ENCODE assay signal across 19 cellular contexts in the genomic region with DNA sequence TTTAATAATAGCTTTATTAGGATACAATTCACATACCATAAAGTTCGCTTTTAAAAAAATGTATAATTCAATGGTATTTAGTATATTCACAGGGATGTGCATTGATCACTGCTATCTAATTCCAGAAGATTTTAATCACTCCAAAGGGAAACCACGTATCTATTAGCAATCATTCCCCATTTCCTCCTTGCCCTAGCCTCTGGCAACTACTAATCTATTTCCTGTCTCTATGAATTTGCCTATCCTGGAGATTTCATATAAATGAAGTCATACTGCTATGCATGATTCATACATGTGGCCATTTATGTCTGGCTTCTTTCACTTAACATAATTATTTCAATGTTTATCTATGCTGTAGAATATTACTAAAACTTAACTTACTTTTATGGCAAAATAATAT. TPM values are rescaled to one million over a fixed set of nuclear protein-coding genes. Genes with fewer than 3 reads are reported as not detected.
DNase-seq lines count a peak whose midpoint lies in the region; ATAC-seq and TF ChIP-seq lines count a peak whose summit lies in the region.
"Had no signal": no experiment of that assay in that cellular context is flagged by ENCODE, and none has a peak within 500 bp of the region (broad histone marks: within the 10 kb centered on the region; RNA-seq: fewer than 3 reads in every experiment).

No MANE protein-coding gene starts in this region.

- H3K79me1 ChIP-seq in trophoblast cell (ENCODE audit: low read length): no peaks in the 10 kb centered on the region

- no peak for TF ChIP-seq CTCF in RWPE1 (conservative IDR thresholded peaks at IDR 0.05; ENCODE audit: low read depth)
- no peak for TF ChIP-seq CTCF in tibial nerve (IDR thresholded peaks at IDR 0.05)
- no peak for TF ChIP-seq CTCF in left lung (IDR thresholded peaks at IDR 0.05)

- ATAC-seq in HG02588 (IDR thresholded peaks at IDR 0.05; ENCODE audit: unreplicated experiment) (no peak), left lung (no peak)
- ATAC-seq: GM12878 had no signal

- H3K4me1 ChIP-seq in trophoblast cell (ENCODE audit: control insufficient read depth in 1 of 2, insufficient read depth in 2 of 2, low read length in 2 of 2) (no peaks in the 10 kb centered on the region), tibial nerve (no peaks in the 10 kb centered on the region), left lung (no peaks in the 10 kb centered on the region)

- no peak overlapping the region for H4K91ac ChIP-seq in trophoblast cell (ENCODE audit: low read depth, low read length)

- H3K14ac ChIP-seq in trophoblast cell (ENCODE audit: low read length): no peak overlapping the region

- POLR2A ChIA-PET in RWPE1 (lab: Yijun Ruan, JAX; ENCODE audit: low non-redundant PET): no interaction called here

- H3K9ac ChIP-seq in trophoblast cell (ENCODE audit: low read length): no peak overlapping the region
- H3K9ac ChIP-seq: KMS-11 had no signal

- intact Hi-C loops in left lung (cut with DNase I): no loop called here

- H3K9me3 ChIP-seq in trophoblast cell (ENCODE audit: insufficient read depth, low read depth, low read length) (peaks cover 6% of the 10 kb centered on the region), tibial nerve (peaks cover 0 to 33% (median 3%) of the 10 kb centered on the region in 4 donors), left lung (peaks cover 0 to 29% of the 10 kb centered on the region in 2 donors)

- H3K4me3 ChIP-seq in trophoblast cell (ENCODE audit: low read depth, low read length) (no peak overlapping the region), tibial nerve (no peak overlapping the region), left lung (no peak overlapping the region)
- H3K4me3 ChIP-seq: GM12878, PC-9 had no signal

- H3K36me3 ChIP-seq in trophoblast cell (ENCODE audit: control insufficient read depth in 1 of 2, insufficient read depth in 2 of 2, low read length in 2 of 2): no peaks in the 10 kb centered on the region
- H3K36me3 ChIP-seq in tibial nerve: no peaks in the 10 kb centered on the region
- H3K36me3 ChIP-seq in left lung: no peaks in the 10 kb centered on the region

- H3K18ac ChIP-seq in trophoblast cell (ENCODE audit: low read length): no peak overlapping the region

- no peak overlapping the region for H3K23ac ChIP-seq in trophoblast cell (ENCODE audit: low read length)

- no peak for TF ChIP-seq EP300 in tibial nerve (IDR thresholded peaks at IDR 0.05)

- H3K79me2 ChIP-seq in trophoblast cell (ENCODE audit: control insufficient read depth, insufficient read depth, low read length, poor library complexity): no peaks in the 10 kb centered on the region

- H3K27ac ChIP-seq in RWPE1: no peak overlapping the region
- H3K27ac ChIP-seq in epithelial cell of prostate: peak overlapping the region; percentile 69
- no peak overlapping the region for H3K27ac ChIP-seq in trophoblast cell (ENCODE audit: low read depth, low read length)
- H3K27ac ChIP-seq in tibial nerve: no peak overlapping the region
- no peak overlapping the region for H3K27ac ChIP-seq in left lung
- H3K27ac ChIP-seq: C4-2B, KMS-11, PC-9 had no signal

- H2BK5ac ChIP-seq in trophoblast cell (ENCODE audit: low read depth, low read length, poor library complexity): no peak overlapping the region

- DNase-seq in HS-5 (ENCODE audit: low read depth) (peak; percentile 56), RWPE1 (ENCODE audit: low spot score) (peak; percentile 27), epithelial cell of prostate (ENCODE audit: low read depth, low spot score) (peak; percentile 29), trophoblast cell (peak; percentile 5 to 21), tibial nerve (ENCODE audit: low spot score in 2 of 2) (no peak), left lung (no peak), A172 (ENCODE audit: low spot score) (no peak)
- DNase-seq: AML-193, GOT3, NCI-H1436, NCI-H2029, NCI-H345, NCI-H526, PC-9, Right ventricle myocardium superior had no signal

- H3K27me3 ChIP-seq in trophoblast cell (ENCODE audit: insufficient read depth, low read length): no peaks in the 10 kb centered on the region
- H3K27me3 ChIP-seq in tibial nerve: no peaks in the 10 kb centered on the region
- H3K27me3 ChIP-seq in left lung: no peaks in the 10 kb centered on the region

- H2AK5ac ChIP-seq in trophoblast cell (ENCODE audit: low read length): no peak overlapping the region

- no CpG with 5 or more reads among the region's 2 CpGs for WGBS in trophoblast cell (ENCODE audit: extremely low coverage, insufficient coverage, insufficient read length)
- 72 to 78% methylated on average over 2 of the region's 2 CpGs for WGBS in tibial nerve, 2 donors

- no peak for TF ChIP-seq POLR2A in tibial nerve (IDR thresholded peaks at IDR 0.05)

- H4K8ac ChIP-seq in trophoblast cell (ENCODE audit: low read depth, low read length): no peak overlapping the region

- H4K12ac ChIP-seq in trophoblast cell (ENCODE audit: low read depth, low read length): no peak overlapping the region

- H2BK120ac ChIP-seq in trophoblast cell (ENCODE audit: insufficient read depth, low read length, poor library complexity): no peak overlapping the region

- no peak overlapping the region for H2BK12ac ChIP-seq in trophoblast cell (ENCODE audit: low read length)

- no peak overlapping the region for H3K4ac ChIP-seq in trophoblast cell (ENCODE audit: low read depth, low read length)

- no peak overlapping the region for H2AFZ ChIP-seq in trophoblast cell (ENCODE audit: insufficient read depth, low read length, poor library complexity)
- H2AFZ ChIP-seq: PC-9 had no signal

- CTCF ChIA-PET in RWPE1 (lab: Yijun Ruan, JAX): interaction anchor here (0.7 kb wide), 1 partner anchor 34 kb away, joined by 3 read pairs; no protein-coding TSS in a partner anchor

- H3K4me2 ChIP-seq in trophoblast cell (ENCODE audit: low read length): no peak overlapping the region
- H3K4me2 ChIP-seq: KMS-11, PC-9 had no signal

RNA-seq across cellular contexts. Expression of gene CASR, which starts 32.0 kb away (rescaled TPM):
- under 0.01 and 0.01 TPM in 2 replicates for polyA plus RNA-seq in trophoblast cell (2013)
- total RNA-seq in tibial nerve: under 1 TPM in 1 of 4 donors, not detected in 3; 0.39 TPM
- total RNA-seq in left lung: under 1 TPM in 1 of 2 donors, not detected in 1; 0.16 TPM
- total RNA-seq in A172 (2014; rRNA removed; shearing (Covaris generic)): not detected in 2 replicates
- total RNA-seq: PC-9, Right ventricle myocardium superior had no signal

Comparison
In these comparisons a context has a peak if more than half of its experiments do, and no peak if none do; other contexts are left out.
1. DNase-seq: peak in HS-5 (single experiment), RWPE1 (single experiment), epithelial cell of prostate (single experiment) and trophoblast cell (2 of 2); none in tibial nerve (0 of 2), left lung (0 of 2) and A172 (single experiment).